In the genomic region with DNA sequence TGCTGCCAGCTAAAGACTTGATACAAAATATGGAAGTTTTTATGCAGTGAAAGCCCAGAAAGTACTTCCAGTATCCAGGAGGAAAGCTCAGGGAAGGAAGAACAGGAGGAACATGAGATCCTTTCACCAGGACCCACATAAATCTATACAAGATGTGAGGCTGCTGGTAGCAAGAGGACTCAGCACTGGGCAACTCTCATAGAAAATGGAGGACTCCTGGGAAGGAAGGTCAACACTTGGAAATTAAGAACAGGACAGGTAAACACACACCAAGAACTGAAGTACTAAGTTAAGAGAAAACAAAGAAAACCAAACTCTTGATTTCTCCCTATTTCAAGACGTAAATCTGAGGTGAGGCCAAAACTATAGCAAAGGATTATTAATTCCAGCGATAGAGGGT, we compare ENCODE assay signal across 30 cellular contexts.
"Had no signal": no experiment of that assay in that cellular context is flagged by ENCODE, and none has a peak within 500 bp of the region (broad histone marks: within the 10 kb centered on the region; RNA-seq: fewer than 3 reads in every experiment).

No MANE protein-coding gene starts in this region.

- H3K9me3 Mint-ChIP-seq: naive thymus-derived CD4-positive, alpha-beta T cell; natural killer cell treated with Interleukin-12 subunit alpha and Interleukin-12 subunit beta and Interleukin-15 and Interleukin-18, amount 100 ng/mL, for 72 hours; stimulated activated memory B cell treated with anti-CD40 and anti-IgM and Interleukin-4, amounts not matched to agents 10 μg/mL and 1 μg/mL and 100 μg/mL, for 72 hours; stimulated activated naive CD8-positive, alpha-beta T cell treated with anti-CD3 and anti-CD28 coated beads, Interleukin-15, amount 100 ng/mL, for 72 hours; type B pancreatic cell had no signal

- H3K9me3 ChIP-seq: left ventricle myocardium inferior, mucosa of descending colon, pancreas, prostate gland, tibial nerve, uterus had no signal

- H3K27ac ChIP-seq: left ventricle myocardium inferior, pancreas, prostate gland, skin epidermis, tibial nerve, uterus had no signal

- H3K27ac Mint-ChIP-seq: immature natural killer cell; naive thymus-derived CD4-positive, alpha-beta T cell; natural killer cell treated with Interleukin-12 subunit alpha and Interleukin-12 subunit beta and Interleukin-15 and Interleukin-18, amount 100 ng/mL, for 72 hours; stimulated activated memory B cell treated with anti-CD40 and anti-IgM and Interleukin-4, amounts not matched to agents 10 μg/mL and 1 μg/mL and 100 μg/mL, for 72 hours; stimulated activated naive CD8-positive, alpha-beta T cell treated with anti-CD3 and anti-CD28 coated beads, Interleukin-15, amount 100 ng/mL, for 72 hours; type B pancreatic cell had no signal

- ATAC-seq: left colon; mucosa of descending colon; naive thymus-derived CD4-positive, alpha-beta T cell; natural killer cell treated with Interleukin-12 subunit alpha and Interleukin-12 subunit beta and Interleukin-15 and Interleukin-18, amount 100 ng/mL, for 72 hours; pancreas; right cardiac atrium; sciatic nerve; stimulated activated memory B cell treated with anti-CD40 and anti-IgM and Interleukin-4, amounts not matched to agents 10 μg/mL and 1 μg/mL and 100 μg/mL, for 72 hours; stimulated activated naive CD8-positive, alpha-beta T cell treated with anti-CD3 and anti-CD28 coated beads, Interleukin-15, amount 100 ng/mL, for 72 hours had no signal

- H3K36me3 ChIP-seq: left ventricle myocardium inferior, pancreas, prostate gland, tibial nerve, uterus had no signal

- H3K4me3 Mint-ChIP-seq: immature natural killer cell; naive thymus-derived CD4-positive, alpha-beta T cell; natural killer cell treated with Interleukin-12 subunit alpha and Interleukin-12 subunit beta and Interleukin-15 and Interleukin-18, amount 100 ng/mL, for 72 hours; neural crest cell; stimulated activated memory B cell treated with anti-CD40 and anti-IgM and Interleukin-4, amounts not matched to agents 10 μg/mL and 1 μg/mL and 100 μg/mL, for 72 hours; stimulated activated naive CD8-positive, alpha-beta T cell treated with anti-CD3 and anti-CD28 coated beads, Interleukin-15, amount 100 ng/mL, for 72 hours; type B pancreatic cell had no signal

- H3K4me3 ChIP-seq: left ventricle myocardium inferior, lung, mucosa of descending colon, pancreas, prostate gland, skin epidermis, tibial nerve, uterus had no signal

- H3K27me3 Mint-ChIP-seq: natural killer cell treated with Interleukin-12 subunit alpha and Interleukin-12 subunit beta and Interleukin-15 and Interleukin-18, amount 100 ng/mL, for 72 hours; stimulated activated memory B cell treated with anti-CD40 and anti-IgM and Interleukin-4, amounts not matched to agents 10 μg/mL and 1 μg/mL and 100 μg/mL, for 72 hours; stimulated activated naive CD8-positive, alpha-beta T cell treated with anti-CD3 and anti-CD28 coated beads, Interleukin-15, amount 100 ng/mL, for 72 hours; type B pancreatic cell had no signal

- DNase-seq: hypothalamus; immature natural killer cell; kidney; left colon; left ventricle myocardium inferior; midbrain; mucosa of descending colon; naive thymus-derived CD4-positive, alpha-beta T cell; pancreas; posterior cingulate gyrus; retina; right cardiac atrium; stimulated activated CD4-positive, alpha-beta T cell treated with anti-CD3 and anti-CD28 coated beads, Interleukin-1b, Interleukin-23, amount 100 ng/mL, for 48 hours; stimulated activated CD4-positive, alpha-beta T cell treated with anti-CD3 and anti-CD28 coated beads, Interleukin-2, amount 100 ng/mL, for 48 hours; stimulated activated CD4-positive, alpha-beta T cell treated with anti-CD3 and anti-CD28 coated beads, Interleukin-4, amount 100 ng/mL, for 4 hours; stimulated activated CD8-positive, alpha-beta memory T cell treated with anti-CD3 and anti-CD28 coated beads, Interleukin-4, amount 100 ng/mL, for 48 hours; stimulated activated naive CD4-positive, alpha-beta T cell treated with Interleukin-2 at 50 U/mL for 16 hours; stimulated activated naive CD8-positive, alpha-beta T cell treated with anti-CD3 and anti-CD28 coated beads, Interleukin-15, amount 100 ng/mL, for 72 hours; substantia nigra; uterus had no signal

- H3K27me3 ChIP-seq: pancreas, tibial nerve, uterus had no signal

- FAIRE-seq: islet of Langerhans, kidney, pancreas had no signal

- H3K36me3 Mint-ChIP-seq: immature natural killer cell; naive thymus-derived CD4-positive, alpha-beta T cell; natural killer cell treated with Interleukin-12 subunit alpha and Interleukin-12 subunit beta and Interleukin-15 and Interleukin-18, amount 100 ng/mL, for 72 hours; stimulated activated memory B cell treated with anti-CD40 and anti-IgM and Interleukin-4, amounts not matched to agents 10 μg/mL and 1 μg/mL and 100 μg/mL, for 72 hours; type B pancreatic cell had no signal

- H3K4me1 ChIP-seq: pancreas, prostate gland, uterus had no signal

- H3K4me1 Mint-ChIP-seq: immature natural killer cell; naive thymus-derived CD4-positive, alpha-beta T cell; neural crest cell; stimulated activated memory B cell treated with anti-CD40 and anti-IgM and Interleukin-4, amounts not matched to agents 10 μg/mL and 1 μg/mL and 100 μg/mL, for 72 hours; stimulated activated naive CD8-positive, alpha-beta T cell treated with anti-CD3 and anti-CD28 coated beads, Interleukin-15, amount 100 ng/mL, for 72 hours had no signal
